In the genomic region with DNA sequence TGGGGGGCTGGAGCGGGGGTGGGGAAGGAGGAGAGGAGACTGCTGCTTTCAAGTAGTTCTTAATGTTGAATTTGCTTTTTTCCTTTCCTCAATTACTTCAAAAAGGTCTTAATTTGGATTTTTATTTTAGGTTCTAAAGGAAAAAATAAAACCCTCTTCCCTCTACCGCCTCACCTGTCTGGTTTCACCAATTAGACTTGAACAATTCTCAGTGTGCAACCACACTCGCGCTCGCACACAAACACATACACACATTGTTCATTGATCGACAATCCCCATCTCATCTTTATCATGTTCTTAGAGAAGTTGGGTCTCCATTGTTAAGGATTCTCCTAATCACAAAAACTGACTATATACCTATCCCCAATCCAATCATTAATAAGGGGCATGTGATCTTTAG, we compare ENCODE assay signal across 9 cellular contexts.
A peak's percentile ranks its signal among the peaks of the same experiment; 100 is the strongest.
DNase-seq lines count a peak whose midpoint lies in the region; ATAC-seq and TF ChIP-seq lines count a peak whose summit lies in the region.
"Had no signal": no experiment of that assay in that cellular context is flagged by ENCODE, and none has a peak within 500 bp of the region (broad histone marks: within the 10 kb centered on the region; RNA-seq: fewer than 3 reads in every experiment).

No MANE protein-coding gene starts in this region.

- DNase-seq in H7 (no peak), hepatocyte (ENCODE audit: low spot score) (no peak), spleen (no peak), NCI-H2029 (lab: John Stamatoyannopoulos, UW) (no peak), NCI-H2081 treated with DMSO at 0.1 percent for 48 hours (lab: John Stamatoyannopoulos, UW) (no peak)
- DNase-seq in activated CD4-positive, alpha-beta memory T cell treated with anti-CD3 and anti-CD28 coated beads for 36 hours, result no peak
- DNase-seq: NCI-H526 had no signal

- intact Hi-C loops in activated CD4-positive, alpha-beta memory T cell treated with anti-CD3 and anti-CD28 coated beads for 36 hours (cut with micrococcal nuclease), result loop anchor here (5.0 kb wide), 1 partner anchor 138 kb away; no protein-coding TSS in a partner anchor
- intact Hi-C loops in spleen (cut with DNase I; ENCODE audit: low total_unique reads), result no loop called here

- WGBS in hepatocyte (ENCODE audit: low lambda C conversion rate, missing lambda C conversion rate), result 74% methylated on average over 6 of the region's 6 CpGs
- WGBS in spleen, 5 donors, result 79 to 88% (median 85%) methylated on average over 6 of the region's 6 CpGs

- H3K27me3 Mint-ChIP-seq in activated CD4-positive, alpha-beta memory T cell treated with anti-CD3 and anti-CD28 coated beads for 36 hours, result peaks cover 3% of the 10 kb centered on the region

- no peaks in the 10 kb centered on the region for H3K9me3 Mint-ChIP-seq in activated CD4-positive, alpha-beta memory T cell treated with anti-CD3 and anti-CD28 coated beads for 36 hours

- peak overlapping the region; percentile 65 for H3K27ac ChIP-seq in hepatocyte
- H3K27ac ChIP-seq in spleen, result peak overlapping the region in 7 of 8 donors; percentile 76 to 91 (median 88)

- POLR2A ChIA-PET in activated CD4-positive, alpha-beta memory T cell treated with anti-CD3 and anti-CD28 coated beads for 36 hours (lab: Charles Lee), result interaction anchor here (1.9 to 10.6 kb wide), 10 partner anchors 11 to 66 kb away, joined by 10 to 258 read pairs (median 34); a partner anchor contains a TSS

- H3K9me3 ChIP-seq in hepatocyte (ENCODE audit: low read depth) (no peaks in the 10 kb centered on the region), spleen (peaks cover 0 to 5% (median 0%) of the 10 kb centered on the region in 8 donors)

- H3K36me3 ChIP-seq in H7 (replicated peaks; ENCODE audit: control insufficient read depth, insufficient read depth, low read length), result no peaks in the 10 kb centered on the region
- no peaks in the 10 kb centered on the region for H3K36me3 ChIP-seq in hepatocyte (replicated peaks; ENCODE audit: insufficient read depth, low read depth)
- no peaks in the 10 kb centered on the region for H3K36me3 ChIP-seq in spleen

- no peak for ATAC-seq in HG02759 (IDR thresholded peaks at IDR 0.05; ENCODE audit: unreplicated experiment)
- ATAC-seq in HG02885 (IDR thresholded peaks at IDR 0.05; ENCODE audit: poor library complexity, unreplicated experiment), result no peak

- TF ChIP-seq CTCF in hepatocyte (IDR thresholded peaks at IDR 0.05; ENCODE audit: poor library complexity) (no peak), spleen (IDR thresholded peaks at IDR 0.05 in 8 of 11, conservative IDR thresholded peaks at IDR 0.05 in 3 of 11) (no peak)

- no peaks in the 10 kb centered on the region for H3K79me2 ChIP-seq in hepatocyte

- H3K27me3 ChIP-seq in H7 (ENCODE audit: control insufficient read depth, insufficient read depth, low read length) (no peaks in the 10 kb centered on the region), hepatocyte (no peaks in the 10 kb centered on the region), spleen (replicated peaks in 1 of 7) (no peaks in the 10 kb centered on the region)

- peaks cover 2% of the 10 kb centered on the region for H3K36me3 Mint-ChIP-seq in activated CD4-positive, alpha-beta memory T cell treated with anti-CD3 and anti-CD28 coated beads for 36 hours

- peak overlapping the region; percentile 95 for H3K27ac Mint-ChIP-seq in activated CD4-positive, alpha-beta memory T cell treated with anti-CD3 and anti-CD28 coated beads for 36 hours

- H3K9me2 ChIP-seq in hepatocyte (replicated peaks; ENCODE audit: insufficient read depth), result no peaks in the 10 kb centered on the region

- no peak for TF ChIP-seq POLR2A in spleen (IDR thresholded peaks at IDR 0.05)

- H2AFZ ChIP-seq in hepatocyte, result no peak overlapping the region

- H3K4me2 ChIP-seq in hepatocyte, result peak overlapping the region; percentile 74

- no peaks in the 10 kb centered on the region for H4K20me1 ChIP-seq in hepatocyte (ENCODE audit: insufficient read depth, poor library complexity, severe bottlenecking)

- H3K4me3 Mint-ChIP-seq in activated CD4-positive, alpha-beta memory T cell treated with anti-CD3 and anti-CD28 coated beads for 36 hours, result peak overlapping the region; percentile 85

- peaks cover 40% of the 10 kb centered on the region for H3K4me1 Mint-ChIP-seq in activated CD4-positive, alpha-beta memory T cell treated with anti-CD3 and anti-CD28 coated beads for 36 hours (ENCODE audit: low read depth)

- peak overlapping the region; percentile 57 for H3K4me3 ChIP-seq in H7 (ENCODE audit: insufficient read depth, low read depth, low read length)
- H3K4me3 ChIP-seq in hepatocyte, result peak overlapping the region; percentile 11
- H3K4me3 ChIP-seq in spleen, result peak overlapping the region in 1 of 8 donors; percentile 70

- H3K4me1 ChIP-seq in hepatocyte (ENCODE audit: insufficient read depth) (peaks cover 8% of the 10 kb centered on the region), spleen (peaks cover 3 to 46% (median 25%) of the 10 kb centered on the region in 6 donors)

- CTCF ChIA-PET in activated CD4-positive, alpha-beta memory T cell treated with anti-CD3 and anti-CD28 coated beads for 36 hours (lab: Charles Lee), result interaction anchor here (0.6 to 1.5 kb wide), 4 partner anchors 9 to 954 kb away, joined by 3 to 4 read pairs (median 4); a partner anchor contains a TSS
